In genomic region chr1:230589951-230590350, GRCh38 we compare ENCODE assay signal across 25 cellular contexts.
"Had no signal": no experiment of that assay in that cellular context is flagged by ENCODE, and none has a peak within 500 bp of the region (broad histone marks: within the 10 kb centered on the region; RNA-seq: fewer than 3 reads in every experiment).

No MANE protein-coding gene starts in this region.

- H3K36me3 ChIP-seq: esophagus squamous epithelium, lower lobe of right lung, pancreas, right lobe of liver, thoracic aorta, tibial nerve, upper lobe of right lung, uterus had no signal

- ATAC-seq: effector memory CD8-positive, alpha-beta T cell; left colon; left ventricle myocardium superior; lower lobe of right lung; naive thymus-derived CD8-positive, alpha-beta T cell; pancreas; right lobe of liver; stimulated activated naive B cell treated with anti-CD40 and anti-IgM and Interleukin-4, amounts not matched to agents 10 μg/mL and 1 μg/mL and 100 μg/mL, for 72 hours; upper lobe of right lung had no signal

- H3K27me3 ChIP-seq: hepatocyte, pancreas, right lobe of liver, tibial nerve, upper lobe of right lung, uterus had no signal

- H3K9me3 ChIP-seq: esophagus squamous epithelium, lower lobe of right lung, pancreas, right lobe of liver, thoracic aorta, tibial nerve, upper lobe of right lung, uterus had no signal

- H3K4me1 ChIP-seq: esophagus squamous epithelium, lower lobe of right lung, pancreas, right lobe of liver, tibial nerve, upper lobe of right lung, uterus had no signal

- H3K4me3 ChIP-seq: coronary artery, esophagus squamous epithelium, hepatocyte, lower lobe of right lung, pancreas, right lobe of liver, thoracic aorta, tibial nerve, upper lobe of right lung, uterus had no signal

- H2AFZ ChIP-seq: hepatocyte had no signal

- H3K27ac ChIP-seq: coronary artery, esophagus squamous epithelium, hepatocyte, lower lobe of right lung, pancreas, right lobe of liver, thoracic aorta, tibial nerve, upper lobe of right lung, uterus had no signal

- H3K79me2 ChIP-seq: hepatocyte had no signal

- DNase-seq: dermis blood vessel endothelial cell; effector memory CD8-positive, alpha-beta T cell; erythroblast; esophagus squamous epithelium; foreskin melanocyte; head of caudate nucleus; kidney; left colon; left ventricle myocardium superior; lower lobe of right lung; naive thymus-derived CD8-positive, alpha-beta T cell; nephron progenitor cell; nucleus accumbens; pancreas; right lobe of liver; small intestine; stimulated activated CD4-positive, alpha-beta T cell treated with anti-CD3 and anti-CD28 coated beads, Interleukin-15, amount 100 ng/mL, for 24 hours; stimulated activated CD4-positive, alpha-beta T cell treated with anti-CD3 and anti-CD28 coated beads, Interleukin-2, amount 100 ng/mL, for 48 hours; stimulated activated naive B cell treated with anti-CD40 and anti-IgM and Interleukin-4, amounts not matched to agents 10 μg/mL and 1 μg/mL and 100 μg/mL, for 72 hours; upper lobe of right lung; uterus had no signal

- H3K4me2 ChIP-seq: hepatocyte had no signal
